In genomic region chr7:50296799-50297198, GRCh38 we compare ENCODE assay signal across 18 cellular contexts. TPM values are rescaled to one million over a fixed set of nuclear protein-coding genes. Genes with fewer than 3 reads are reported as not detected.
DNase-seq lines count a peak whose midpoint lies in the region; ATAC-seq and TF ChIP-seq lines count a peak whose summit lies in the region.
"Had no signal": no experiment of that assay in that cellular context is flagged by ENCODE, and none has a peak within 500 bp of the region (broad histone marks: within the 10 kb centered on the region; RNA-seq: fewer than 3 reads in every experiment).

No MANE protein-coding gene starts in this region.

- H3K27ac Mint-ChIP-seq in CD4-positive, CD25-positive, alpha-beta regulatory T cell: peak overlapping the region; percentile 29 to 87 (median 70)
- peak overlapping the region; percentile 10 for H3K27ac Mint-ChIP-seq in CD4-positive, alpha-beta T cell
- H3K27ac Mint-ChIP-seq in naive thymus-derived CD4-positive, alpha-beta T cell: peak overlapping the region in 7 of 9 donors; percentile 14 to 75 (median 49)
- peak overlapping the region; percentile 11 for H3K27ac Mint-ChIP-seq in stimulated activated naive B cell treated with anti-CD40 and anti-IgM and Interleukin-4, amounts not matched to agents 10 μg/mL and 1 μg/mL and 100 μg/mL, for 72 hours
- H3K27ac Mint-ChIP-seq: HFFc6 had no signal

- no peaks in the 10 kb centered on the region for H3K4me1 ChIP-seq in CD4-positive, CD25-positive, alpha-beta regulatory T cell (ENCODE audit: control insufficient read depth, insufficient read depth, low read length, poor library complexity, severe bottlenecking)
- H3K4me1 ChIP-seq in naive thymus-derived CD4-positive, alpha-beta T cell (ENCODE audit: control insufficient read depth in 2 of 2, insufficient read depth in 2 of 2, low read length in 2 of 2): peaks cover 0 to 25% of the 10 kb centered on the region in 2 donors
- H3K4me1 ChIP-seq: BE2C had no signal

- no peaks in the 10 kb centered on the region for H3K9me3 ChIP-seq in CD4-positive, CD25-positive, alpha-beta regulatory T cell (ENCODE audit: control insufficient read depth in 2 of 2, low read length in 2 of 2)
- H3K9me3 ChIP-seq in CD4-positive, alpha-beta T cell (ENCODE audit: control insufficient read depth, low read length): no peaks in the 10 kb centered on the region
- no peaks in the 10 kb centered on the region for H3K9me3 ChIP-seq in naive thymus-derived CD4-positive, alpha-beta T cell (ENCODE audit: control insufficient read depth in 2 of 3, low read length in 3 of 3)
- H3K9me3 ChIP-seq: BE2C had no signal

- H3K27ac ChIP-seq in CD4-positive, CD25-positive, alpha-beta regulatory T cell (ENCODE audit: insufficient read depth, low read length, poor library complexity, severe bottlenecking): no peak overlapping the region
- H3K27ac ChIP-seq in CD4-positive, alpha-beta T cell (ENCODE audit: low read depth, low read length): no peak overlapping the region
- no peak overlapping the region for H3K27ac ChIP-seq in naive thymus-derived CD4-positive, alpha-beta T cell (ENCODE audit: low read depth, low read length)

- no peak for TF ChIP-seq CTCF in CD4-positive, alpha-beta T cell (IDR thresholded peaks at IDR 0.05)

- no peaks in the 10 kb centered on the region for H3K27me3 Mint-ChIP-seq in CD4-positive, CD25-positive, alpha-beta regulatory T cell
- H3K27me3 Mint-ChIP-seq in CD4-positive, alpha-beta T cell: no peaks in the 10 kb centered on the region
- H3K27me3 Mint-ChIP-seq in naive thymus-derived CD4-positive, alpha-beta T cell: peaks cover 0 to 10% (median 0%) of the 10 kb centered on the region in 5 donors
- H3K27me3 Mint-ChIP-seq in stimulated activated naive B cell treated with anti-CD40 and anti-IgM and Interleukin-4, amounts not matched to agents 10 μg/mL and 1 μg/mL and 100 μg/mL, for 72 hours: no peaks in the 10 kb centered on the region
- H3K27me3 Mint-ChIP-seq: CD4-positive, alpha-beta memory T cell had no signal

- no peaks in the 10 kb centered on the region for H3K36me3 ChIP-seq in CD4-positive, CD25-positive, alpha-beta regulatory T cell (ENCODE audit: control insufficient read depth, insufficient read depth, low read length)
- no peaks in the 10 kb centered on the region for H3K36me3 ChIP-seq in naive thymus-derived CD4-positive, alpha-beta T cell (ENCODE audit: control insufficient read depth in 2 of 3, insufficient read depth in 3 of 3, low read length in 3 of 3)
- H3K36me3 ChIP-seq: BE2C had no signal

- H3K9me3 Mint-ChIP-seq in CD4-positive, CD25-positive, alpha-beta regulatory T cell: no peaks in the 10 kb centered on the region
- no peaks in the 10 kb centered on the region for H3K9me3 Mint-ChIP-seq in CD4-positive, alpha-beta T cell
- H3K9me3 Mint-ChIP-seq in naive thymus-derived CD4-positive, alpha-beta T cell: peaks cover 0 to 4% (median 0%) of the 10 kb centered on the region in 11 donors
- no peaks in the 10 kb centered on the region for H3K9me3 Mint-ChIP-seq in stimulated activated naive B cell treated with anti-CD40 and anti-IgM and Interleukin-4, amounts not matched to agents 10 μg/mL and 1 μg/mL and 100 μg/mL, for 72 hours
- H3K9me3 Mint-ChIP-seq: CD4-positive, alpha-beta memory T cell had no signal

- H3K36me3 Mint-ChIP-seq in CD4-positive, CD25-positive, alpha-beta regulatory T cell: no peaks in the 10 kb centered on the region
- no peaks in the 10 kb centered on the region for H3K36me3 Mint-ChIP-seq in CD4-positive, alpha-beta T cell (ENCODE audit: low read depth)
- H3K36me3 Mint-ChIP-seq in naive thymus-derived CD4-positive, alpha-beta T cell: peaks cover 0 to 6% (median 0%) of the 10 kb centered on the region in 5 donors
- no peaks in the 10 kb centered on the region for H3K36me3 Mint-ChIP-seq in stimulated activated naive B cell treated with anti-CD40 and anti-IgM and Interleukin-4, amounts not matched to agents 10 μg/mL and 1 μg/mL and 100 μg/mL, for 72 hours
- H3K36me3 Mint-ChIP-seq: CD4-positive, alpha-beta memory T cell had no signal

- no peaks in the 10 kb centered on the region for H3K27me3 ChIP-seq in CD4-positive, CD25-positive, alpha-beta regulatory T cell (ENCODE audit: control insufficient read depth, insufficient read depth, low read length)
- no peaks in the 10 kb centered on the region for H3K27me3 ChIP-seq in CD4-positive, alpha-beta T cell (ENCODE audit: control insufficient read depth, insufficient read depth, low read length)
- no peaks in the 10 kb centered on the region for H3K27me3 ChIP-seq in naive thymus-derived CD4-positive, alpha-beta T cell (ENCODE audit: control insufficient read depth in 2 of 2, insufficient read depth in 2 of 2, low read length in 2 of 2)

- H3K4me3 Mint-ChIP-seq in CD4-positive, CD25-positive, alpha-beta regulatory T cell: peak overlapping the region in 2 of 4 donors; percentile 11 to 16
- H3K4me3 Mint-ChIP-seq in CD4-positive, alpha-beta T cell: no peak overlapping the region
- H3K4me3 Mint-ChIP-seq in naive thymus-derived CD4-positive, alpha-beta T cell: peak overlapping the region in 2 of 10 donors; percentile 5 to 20
- no peak overlapping the region for H3K4me3 Mint-ChIP-seq in stimulated activated naive B cell treated with anti-CD40 and anti-IgM and Interleukin-4, amounts not matched to agents 10 μg/mL and 1 μg/mL and 100 μg/mL, for 72 hours
- H3K4me3 Mint-ChIP-seq: CD4-positive, alpha-beta memory T cell; HFFc6 had no signal

- intact Hi-C loops in CD4-positive, alpha-beta T cell (cut with DNase I, micrococcal nuclease): loop anchor here in 1 of 2 experiments (5.0 kb wide), 1 partner anchor 121 kb away; no protein-coding TSS in a partner anchor
- intact Hi-C loops in naive thymus-derived CD4-positive, alpha-beta T cell (cut with micrococcal nuclease): loop anchor here in 1 of 2 donors (2.0 kb wide), 1 partner anchor 16 kb away; no protein-coding TSS in a partner anchor

- CTCF ChIA-PET in CD4-positive, alpha-beta T cell (lab: Charles Lee): interaction anchor here (2.1 kb wide), 1 partner anchor 91 kb away, joined by 6 read pairs; no protein-coding TSS in a partner anchor
- CTCF ChIA-PET in naive thymus-derived CD4-positive, alpha-beta T cell (lab: Charles Lee): interaction anchor here (1.0 to 1.4 kb wide), 3 partner anchors 28 to 92 kb away, joined by 3 read pairs; no protein-coding TSS in a partner anchor

- no peak overlapping the region for H3K4me3 ChIP-seq in CD4-positive, CD25-positive, alpha-beta regulatory T cell (ENCODE audit: low read depth, low read length)
- no peak overlapping the region for H3K4me3 ChIP-seq in naive thymus-derived CD4-positive, alpha-beta T cell (ENCODE audit: low read length)

- POLR2A ChIA-PET in CD4-positive, alpha-beta T cell (lab: Charles Lee): interaction anchor here (0.7 to 1.8 kb wide), 5 partner anchors 8 to 30 kb away, joined by 3 to 7 read pairs (median 3); partner anchors contain the start of gene IKZF1
- POLR2A ChIA-PET in naive thymus-derived CD4-positive, alpha-beta T cell (lab: Charles Lee): interaction anchor here (1.0 to 44.3 kb wide), 7 partner anchors 10 to 89 kb away, joined by 3 to 2368 read pairs (median 7); no protein-coding TSS in a partner anchor

- peaks cover 13 to 59% (median 30%) of the 10 kb centered on the region in 4 donors for H3K4me1 Mint-ChIP-seq in CD4-positive, CD25-positive, alpha-beta regulatory T cell
- H3K4me1 Mint-ChIP-seq in CD4-positive, alpha-beta T cell (ENCODE audit: low read depth): peaks cover 70% of the 10 kb centered on the region
- H3K4me1 Mint-ChIP-seq in naive thymus-derived CD4-positive, alpha-beta T cell: peaks cover 28 to 86% (median 71%) of the 10 kb centered on the region in 7 donors
- peaks cover 43 to 66% of the 10 kb centered on the region in 2 donors for H3K4me1 Mint-ChIP-seq in stimulated activated naive B cell treated with anti-CD40 and anti-IgM and Interleukin-4, amounts not matched to agents 10 μg/mL and 1 μg/mL and 100 μg/mL, for 72 hours

- DNase-seq in CD4-positive, CD25-positive, alpha-beta regulatory T cell: no peak
- no peak for DNase-seq in CD4-positive, alpha-beta T cell
- DNase-seq in naive thymus-derived CD4-positive, alpha-beta T cell: no peak
- no peak for DNase-seq in stimulated activated naive B cell treated with anti-CD40 and anti-IgM and Interleukin-4, amounts not matched to agents 10 μg/mL and 1 μg/mL and 100 μg/mL, for 72 hours
- DNase-seq in NCI-H146 treated with DMSO at 0.1 percent for 48 hours (lab: John Stamatoyannopoulos, UW; ENCODE audit: unreplicated experiment): no peak
- DNase-seq in NCI-H2196 treated with DMSO at 0.1 percent for 48 hours (lab: John Stamatoyannopoulos, UW; ENCODE audit: unreplicated experiment): no peak
- DNase-seq: ACHN; BE2C; C1 segment of cervical spinal cord; CD4-positive, alpha-beta memory T cell; DMS153; DMS79 treated with DMSO at 0.1 percent for 48 hours; GF-D8; GOT3; H7; HFFc6 had no signal

- no peak for ATAC-seq in CD4-positive, CD25-positive, alpha-beta regulatory T cell (ENCODE audit: low read depth in 2 of 2)
- ATAC-seq in CD4-positive, alpha-beta T cell (ENCODE audit: poor library complexity): no peak
- ATAC-seq in naive thymus-derived CD4-positive, alpha-beta T cell: no peak
- no peak for ATAC-seq in stimulated activated naive B cell treated with anti-CD40 and anti-IgM and Interleukin-4, amounts not matched to agents 10 μg/mL and 1 μg/mL and 100 μg/mL, for 72 hours (replicated peaks)
- ATAC-seq: HCT116 had no signal

RNA-seq across cellular contexts. Expression of gene IKZF1, which starts 7.7 kb away (rescaled TPM):
- 376 TPM for total RNA-seq in CD4-positive, CD25-positive, alpha-beta regulatory T cell
- 100 to 1,000 TPM; 153 to 176 (median 164) TPM for polyA plus RNA-seq in CD4-positive, CD25-positive, alpha-beta regulatory T cell
- 100 to 1,000 TPM; 297 to 300 TPM for total RNA-seq in CD4-positive, alpha-beta T cell
- total RNA-seq in naive thymus-derived CD4-positive, alpha-beta T cell: 100 to 1,000 TPM; 388 to 548 (median 463) TPM
- polyA plus RNA-seq in naive thymus-derived CD4-positive, alpha-beta T cell: 100 to 1,000 TPM; 258 to 318 TPM
- total RNA-seq: HFFc6, HT-29 had no signal

Comparison
In these comparisons a context has a peak if more than half of its experiments do, and no peak if none do; other contexts are left out.
1. H3K27ac Mint-ChIP-seq: peak in every context shown above with its lines; median percentile 70 in CD4-positive, CD25-positive, alpha-beta regulatory T cell; 49 in naive thymus-derived CD4-positive, alpha-beta T cell; 11 in stimulated activated naive B cell treated with anti-CD40 and anti-IgM and Interleukin-4, amounts not matched to agents 10 μg/mL and 1 μg/mL and 100 μg/mL, for 72 hours; 10 in CD4-positive, alpha-beta T cell.